25 cellular contexts compared by ENCODE assay signal in genomic region chr5:98128271-98128670, GRCh38.
DNase-seq lines count a peak whose midpoint lies in the region; FAIRE-seq and TF ChIP-seq lines count a peak whose summit lies in the region.
"Had no signal": no experiment of that assay in that cellular context is flagged by ENCODE, and none has a peak within 500 bp of the region (broad histone marks: within the 10 kb centered on the region; RNA-seq: fewer than 3 reads in every experiment).

No MANE protein-coding gene starts in this region.

- TF ChIP-seq CTCF in progenitor cell of endocrine pancreas (IDR thresholded peaks at IDR 0.05; ENCODE audit: unreplicated experiment), result no peak

- H3K27ac Mint-ChIP-seq in progenitor cell of endocrine pancreas, result no peak overlapping the region
- H3K27ac Mint-ChIP-seq: CD4-positive, alpha-beta memory T cell; GM23338; T-helper 1 cell treated with Interleukin-12 subunit alpha and Interleukin-12 subunit beta and Interleukin-4 antibody, amounts not matched to agents 30 μg/mL and 1 μg/mL, for 36 hours had no signal

- H3K36me3 Mint-ChIP-seq in progenitor cell of endocrine pancreas (ENCODE audit: insufficient read depth), result no peaks in the 10 kb centered on the region
- H3K36me3 Mint-ChIP-seq: CD4-positive, alpha-beta memory T cell had no signal

- H3K4me1 Mint-ChIP-seq in progenitor cell of endocrine pancreas (ENCODE audit: low read depth), result no peaks in the 10 kb centered on the region
- H3K4me1 Mint-ChIP-seq: CD4-positive, alpha-beta memory T cell; GM23338 had no signal

- H3K27me3 Mint-ChIP-seq in progenitor cell of endocrine pancreas, result no peaks in the 10 kb centered on the region
- H3K27me3 Mint-ChIP-seq: CD4-positive, alpha-beta memory T cell had no signal

- no peaks in the 10 kb centered on the region for H3K9me3 Mint-ChIP-seq in progenitor cell of endocrine pancreas (ENCODE audit: low read depth)
- H3K9me3 Mint-ChIP-seq: GM23338; T-helper 1 cell treated with Interleukin-12 subunit alpha and Interleukin-12 subunit beta and Interleukin-4 antibody, amounts not matched to agents 30 μg/mL and 1 μg/mL, for 36 hours had no signal

- peak; percentile 37 for DNase-seq in DMS 273 treated with DMSO at 0.1 percent for 48 hours (lab: John Stamatoyannopoulos, UW)
- DNase-seq in H54 (ENCODE audit: insufficient read length, low spot score), result no peak
- peak; percentile 80 to 96 for DNase-seq in NCI-H524 (lab: John Stamatoyannopoulos, UW)
- DNase-seq in cerebellar cortex (ENCODE audit: low spot score), result peak; percentile 4
- DNase-seq in cerebellar nuclear complex (lab: John Stamatoyannopoulos, UW), result no peak
- DNase-seq in progenitor cell of endocrine pancreas (ENCODE audit: low spot score, unreplicated experiment), result no peak
- DNase-seq in NCI-H1930 (lab: John Stamatoyannopoulos, UW), result no peak
- DNase-seq: C1 segment of cervical spinal cord; CD4-positive, alpha-beta memory T cell; COR-L47; DND-41; HCEC 1CT; IMR-90; KG1; MM.1S; NCI-H1694 treated with DMSO at 0.1 percent for 48 hours; NCI-H2107; NCI-H345; NCI-H510A treated with DMSO at 0.1 percent for 48 hours; SK-N-SH; SW 1271; T-helper 9 cell had no signal

- no peak overlapping the region for H3K4me3 Mint-ChIP-seq in progenitor cell of endocrine pancreas (ENCODE audit: low read depth)
- H3K4me3 Mint-ChIP-seq: CD4-positive, alpha-beta memory T cell; GM23338; T-helper 1 cell treated with Interleukin-12 subunit alpha and Interleukin-12 subunit beta and Interleukin-4 antibody, amounts not matched to agents 30 μg/mL and 1 μg/mL, for 36 hours had no signal

- TF ChIP-seq POLR2A in H54 (IDR thresholded peaks at IDR 0.05; ENCODE audit: low read depth, low read length), result no peak

- FAIRE-seq in H54 (lab: Jason Lieb, UNC), result peak; percentile 68
- FAIRE-seq: GM18507 had no signal

Comparison
In these comparisons a context has a peak if more than half of its experiments do, and no peak if none do; other contexts are left out.
1. DNase-seq: peak in DMS 273 treated with DMSO at 0.1 percent for 48 hours (single experiment), NCI-H524 (2 of 2) and cerebellar cortex (single experiment); none in H54 (single experiment), cerebellar nuclear complex (0 of 2), progenitor cell of endocrine pancreas (single experiment) and NCI-H1930 (0 of 2).